Comparison of ENCODE assay signal across 26 cellular contexts in the genomic region with DNA sequence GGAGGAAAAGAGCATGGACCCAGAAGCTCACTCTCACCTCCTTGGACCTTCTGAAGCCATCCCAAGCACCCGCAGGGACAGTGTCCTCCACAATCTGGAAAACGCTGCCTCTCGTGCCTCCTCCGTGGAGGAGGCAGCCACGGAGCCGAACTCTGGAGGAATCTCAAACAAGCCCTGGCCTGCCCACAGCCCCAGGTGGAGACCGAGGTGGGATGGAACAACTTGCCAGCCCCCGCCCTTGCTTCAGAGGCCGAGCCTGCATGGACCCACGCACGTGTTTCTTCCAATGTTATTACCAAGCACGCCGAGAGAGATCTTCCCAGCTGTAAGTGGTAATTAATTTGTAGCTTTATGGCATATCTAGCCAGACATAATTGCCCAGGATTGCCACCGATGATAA.
"Had no signal": no experiment of that assay in that cellular context is flagged by ENCODE, and none has a peak within 500 bp of the region (broad histone marks: within the 10 kb centered on the region; RNA-seq: fewer than 3 reads in every experiment).

No MANE protein-coding gene starts in this region.

- H3K27me3 ChIP-seq: gastroesophageal sphincter, heart left ventricle, hepatocyte, left lung, ovary, sigmoid colon, tibial nerve, upper lobe of right lung, uterus had no signal

- ATAC-seq: effector memory CD8-positive, alpha-beta T cell; esophagus mucosa; gastroesophageal sphincter; heart left ventricle; left cardiac atrium; left lung; naive thymus-derived CD8-positive, alpha-beta T cell; psoas muscle; right cardiac atrium; stimulated activated effector memory CD8-positive, alpha-beta T cell treated with anti-CD3 and anti-CD28 coated beads, Interleukin-12 subunit alpha, Interleukin-12 subunit beta, amount 100 ng/mL, for 72 hours; upper lobe of right lung had no signal

- H2AFZ ChIP-seq: hepatocyte had no signal

- H3K4me3 ChIP-seq: gastroesophageal sphincter, heart left ventricle, hepatocyte, left lung, ovary, psoas muscle, sigmoid colon, thoracic aorta, tibial nerve, upper lobe of right lung, uterus had no signal

- H3K4me1 ChIP-seq: left lung, upper lobe of right lung, uterus had no signal

- H3K36me3 ChIP-seq: ovary, thoracic aorta, upper lobe of right lung, uterus had no signal

- H3K79me2 ChIP-seq: hepatocyte had no signal

- DNase-seq: cortex of kidney; effector memory CD8-positive, alpha-beta T cell; foreskin fibroblast; heart left ventricle; left cardiac atrium; naive thymus-derived CD8-positive, alpha-beta T cell; occipital lobe; ovary; posterior cingulate gyrus; psoas muscle; right cardiac atrium; sigmoid colon; stimulated activated CD4-positive, alpha-beta T cell treated with anti-CD3 and anti-CD28 coated beads, Interleukin-2, amount 100 ng/mL, for 24 hours; stimulated activated CD4-positive, alpha-beta T cell treated with anti-CD3 and anti-CD28 coated beads, Interleukin-4, amount 100 ng/mL, for 24 hours; stimulated activated naive CD4-positive, alpha-beta T cell treated with Interleukin-2 at 50 U/mL for 16 hours; substantia nigra; upper lobe of right lung; uterus had no signal

- H3K9me3 ChIP-seq: gastroesophageal sphincter, heart left ventricle, left lung, ovary, psoas muscle, sigmoid colon, thoracic aorta, tibial nerve, upper lobe of right lung, uterus had no signal

- H3K27ac ChIP-seq: epithelial cell of prostate, gastroesophageal sphincter, heart left ventricle, hepatocyte, left lung, ovary, psoas muscle, sigmoid colon, thoracic aorta, tibial nerve, upper lobe of right lung, uterus had no signal

- H3K4me2 ChIP-seq: hepatocyte had no signal
